In the genomic region with DNA sequence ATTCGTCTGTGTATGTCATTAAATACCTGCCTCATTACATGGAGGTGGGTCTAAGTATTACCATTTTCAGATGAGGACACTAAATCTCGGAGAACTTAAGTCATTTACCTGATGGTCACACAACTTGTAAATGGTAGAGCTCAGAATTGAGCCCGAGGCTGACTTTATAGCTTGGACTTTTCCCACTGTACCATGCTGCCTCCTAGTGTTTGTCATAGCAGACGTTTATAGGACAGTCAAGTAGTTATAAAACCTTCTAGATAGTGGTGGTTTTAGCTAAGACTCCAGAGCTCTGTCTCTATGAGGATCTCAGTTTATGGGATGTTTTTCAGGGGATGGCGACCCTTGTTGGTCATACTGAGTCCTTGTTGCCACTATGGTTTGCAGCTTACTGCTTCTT, we compare ENCODE assay signal across 7 cellular contexts.
DNase-seq lines count a peak whose midpoint lies in the region; ATAC-seq and TF ChIP-seq lines count a peak whose summit lies in the region.
"Not testable (repeated sequence)": the region's sequence is repeated elsewhere in the genome, so short reads cannot be mapped to it uniquely, and the experiment has no call there.

No MANE protein-coding gene starts in this region.

- not testable (repeated sequence) for H3K79me2 ChIP-seq in OCI-LY7 (ENCODE audit: insufficient read depth, low read depth, low read length)

- H3K27me3 ChIP-seq in adipocyte (replicated peaks; ENCODE audit: control insufficient read depth, insufficient read depth, low read length) = not testable (repeated sequence)

- H3K27ac ChIP-seq in OCI-LY7 (ENCODE audit: low read depth, low read length, poor library complexity, severe bottlenecking) = not testable (repeated sequence)

- intact Hi-C loops in OCI-LY7 (cut with micrococcal nuclease; ENCODE audit: unreplicated experiment) = not testable (repeated sequence)

- H3K9ac ChIP-seq in adipocyte (ENCODE audit: low read length) = not testable (repeated sequence)

- POLR2A ChIA-PET in OCI-LY7 (lab: Charles Lee) = not testable (repeated sequence)

- not testable (repeated sequence) for H3K4me2 ChIP-seq in OCI-LY7 (ENCODE audit: low read length)

- H2AFZ ChIP-seq in OCI-LY7 (ENCODE audit: low read length) = not testable (repeated sequence)

- DNase-seq in ELF-1 (ENCODE audit: low read depth, low spot score) (peak; percentile 5), Kasumi-1 (lab: John Stamatoyannopoulos, UW) (peak; percentile 84 to 90), OCI-LY7 (ENCODE audit: low spot score) (peak; percentile 50), adipocyte (ENCODE audit: low read depth) (peak; percentile 78), fibroblast of the conjunctiva (ENCODE audit: low read depth) (peak; percentile 13), middle frontal gyrus (ENCODE audit: extremely low spot score, low spot score) (peak; percentile 4)

- not testable (repeated sequence) for H3K4me3 ChIP-seq in OCI-LY7 (ENCODE audit: low read depth, low read length, poor library complexity, severe bottlenecking); adipocyte (ENCODE audit: low read length)

- ATAC-seq in GM21529 (IDR thresholded peaks at IDR 0.05; ENCODE audit: unreplicated experiment) = peak; percentile 68

- not testable (repeated sequence) for H3K9me3 ChIP-seq in OCI-LY7 (ENCODE audit: low read length); adipocyte (ENCODE audit: control insufficient read depth, low read length)

- H3K4me1 ChIP-seq in OCI-LY7 (ENCODE audit: insufficient read depth, low read length, poor library complexity, severe bottlenecking); adipocyte (ENCODE audit: control insufficient read depth, insufficient read depth, low read length): not testable (repeated sequence)

- H3K9me2 ChIP-seq in OCI-LY7 (ENCODE audit: insufficient read depth, low read length) = not testable (repeated sequence)

- CTCF ChIA-PET in OCI-LY7 (lab: Charles Lee; ENCODE audit: unreplicated experiment) = not testable (repeated sequence)

- TF ChIP-seq CTCF in OCI-LY7 (conservative IDR thresholded peaks at IDR 0.05; ENCODE audit: low read length) = peak; percentile 63

- peaks cover 13% of the 10 kb centered on the region for H3K36me3 ChIP-seq in OCI-LY7 (ENCODE audit: insufficient read depth, low read length)
- H3K36me3 ChIP-seq in adipocyte (ENCODE audit: control insufficient read depth, insufficient read depth, low read length, severe bottlenecking) = peaks cover 38% of the 10 kb centered on the region

- not testable (repeated sequence) for BruUV-seq in OCI-LY7 (replicated peaks; lab: Mats Ljungman, UMichigan)

- not testable (repeated sequence) for H4K20me1 ChIP-seq in OCI-LY7 (ENCODE audit: insufficient read depth, low read length)

Comparison
In these comparisons a context has a peak if more than half of its experiments do, and no peak if none do; other contexts are left out.
1. DNase-seq: peak in every context shown above with its lines; median percentile 87 in Kasumi-1; 78 in adipocyte; 50 in OCI-LY7; 13 in fibroblast of the conjunctiva; 5 in ELF-1; 4 in middle frontal gyrus.